19 cellular contexts compared by ENCODE assay signal in the genomic region with DNA sequence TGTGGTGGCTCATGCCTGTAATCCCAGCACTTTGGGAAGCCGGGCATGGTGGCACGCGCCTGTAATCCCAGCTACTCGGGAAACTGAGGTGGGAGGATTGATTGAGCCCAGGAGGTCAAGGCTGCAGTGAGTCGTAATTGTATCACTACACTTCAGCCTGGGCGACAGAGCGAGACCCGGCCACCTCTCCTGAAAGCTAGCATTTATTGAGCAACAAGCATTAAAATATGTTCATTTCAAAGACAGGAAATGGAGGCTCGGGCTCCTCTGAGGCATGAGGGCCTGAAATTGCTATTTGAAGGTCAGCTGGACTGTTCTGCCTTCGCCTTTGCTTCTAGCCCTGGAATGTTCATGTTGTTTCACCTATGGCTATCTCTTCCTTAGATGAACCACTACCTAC. TPM values are rescaled to one million over a fixed set of nuclear protein-coding genes. Genes with fewer than 3 reads are reported as not detected.
A peak's percentile ranks its signal among the peaks of the same experiment; 100 is the strongest.
DNase-seq lines count a peak whose midpoint lies in the region; TF ChIP-seq lines count a peak whose summit lies in the region.
"Had no signal": no experiment of that assay in that cellular context is flagged by ENCODE, and none has a peak within 500 bp of the region (broad histone marks: within the 10 kb centered on the region; RNA-seq: fewer than 3 reads in every experiment).

No MANE protein-coding gene starts in this region.

- H3K4me3 Mint-ChIP-seq in activated CD4-positive, alpha-beta T cell treated with anti-CD3 and anti-CD28 coated beads, Interleukin-2, amount 10 ng/mL, durations not matched to agents 7 days and 5 days = no peak overlapping the region
- H3K4me3 Mint-ChIP-seq: B cell; CD8-positive, alpha-beta T cell; IgD-negative memory B cell had no signal

- H3K4me1 Mint-ChIP-seq in activated CD4-positive, alpha-beta T cell treated with anti-CD3 and anti-CD28 coated beads, Interleukin-2, amount 10 ng/mL, durations not matched to agents 7 days and 5 days = no peaks in the 10 kb centered on the region
- H3K4me1 Mint-ChIP-seq: B cell had no signal

- H3K27me3 ChIP-seq in ACC112 (ENCODE audit: insufficient read depth, low read length) = no peaks in the 10 kb centered on the region

- no peak overlapping the region for H3K27ac Mint-ChIP-seq in activated CD4-positive, alpha-beta T cell treated with anti-CD3 and anti-CD28 coated beads, Interleukin-2, amount 10 ng/mL, durations not matched to agents 7 days and 5 days
- H3K27ac Mint-ChIP-seq: CD8-positive, alpha-beta T cell; IgD-negative memory B cell had no signal

- H3K4me1 ChIP-seq in ACC112 (ENCODE audit: control insufficient read depth, insufficient read depth, low read length, unreplicated experiment) = peaks cover 10% of the 10 kb centered on the region

- peak overlapping the region; percentile 63 for H3K27ac ChIP-seq in ACC112 (ENCODE audit: low read depth, low read length)
- H3K27ac ChIP-seq in RWPE1 = peak overlapping the region; percentile 28

- TF ChIP-seq CTCF in RWPE1 (conservative IDR thresholded peaks at IDR 0.05; ENCODE audit: low read depth) = no peak
- TF ChIP-seq CTCF in foreskin fibroblast (IDR thresholded peaks at IDR 0.05; ENCODE audit: low read depth, low read length) = no peak
- no peak for TF ChIP-seq CTCF in GM13976 (IDR thresholded peaks at IDR 0.05; ENCODE audit: borderline replicate concordance, control extremely low read depth, extremely low read depth, insufficient read depth, missing control alignments)

- H3K36me3 ChIP-seq in ACC112 (ENCODE audit: insufficient read depth, low read length) = no peaks in the 10 kb centered on the region

- CTCF ChIA-PET in RWPE1 (lab: Yijun Ruan, JAX) = interaction anchor here (0.6 to 0.9 kb wide), 2 partner anchors 38 to 302 kb away, joined by 3 read pairs; a partner anchor contains a TSS
- CTCF ChIA-PET in activated CD4-positive, alpha-beta T cell treated with anti-CD3 and anti-CD28 coated beads, Interleukin-2, amount 10 ng/mL, durations not matched to agents 7 days and 5 days (lab: Charles Lee) = no interaction called here

- DNase-seq in EL (peak; percentile 39), RWPE1 (ENCODE audit: low spot score) (no peak), foreskin fibroblast (peak; percentile 24 to 36), NCI-H510A (lab: John Stamatoyannopoulos, UW) (no peak), Kasumi-1 (lab: John Stamatoyannopoulos, UW) (no peak), GM13976 (ENCODE audit: low spot score) (no peak)
- DNase-seq in activated CD4-positive, alpha-beta T cell treated with anti-CD3 and anti-CD28 coated beads, Interleukin-2, amount 10 ng/mL, durations not matched to agents 7 days and 5 days = no peak
- DNase-seq: CD8-positive, alpha-beta T cell; H7; NCI-H1092 treated with DMSO at 0.1 percent for 48 hours; NCI-H1694; NCI-H446; NCI-H748 treated with DMSO at 0.1 percent for 48 hours; SIG-M5 had no signal

- H3K27me3 Mint-ChIP-seq in activated CD4-positive, alpha-beta T cell treated with anti-CD3 and anti-CD28 coated beads, Interleukin-2, amount 10 ng/mL, durations not matched to agents 7 days and 5 days = peaks cover 3% of the 10 kb centered on the region
- H3K27me3 Mint-ChIP-seq: B cell, IgD-negative memory B cell had no signal

- POLR2A ChIA-PET in RWPE1 (lab: Yijun Ruan, JAX; ENCODE audit: low non-redundant PET) = no interaction called here
- POLR2A ChIA-PET in activated CD4-positive, alpha-beta T cell treated with anti-CD3 and anti-CD28 coated beads, Interleukin-2, amount 10 ng/mL, durations not matched to agents 7 days and 5 days (lab: Charles Lee) = no interaction called here

- in situ Hi-C loops in GM13976 (cut with MboI; ENCODE audit: low sequenced_read_pairs, unreplicated experiment) = no loop called here

- H2AFZ ChIP-seq in ACC112 (ENCODE audit: low read length, unreplicated experiment) = no peak overlapping the region

- peaks cover 2% of the 10 kb centered on the region for H3K36me3 Mint-ChIP-seq in activated CD4-positive, alpha-beta T cell treated with anti-CD3 and anti-CD28 coated beads, Interleukin-2, amount 10 ng/mL, durations not matched to agents 7 days and 5 days (ENCODE audit: low read depth)

- no peaks in the 10 kb centered on the region for H3K9me3 Mint-ChIP-seq in activated CD4-positive, alpha-beta T cell treated with anti-CD3 and anti-CD28 coated beads, Interleukin-2, amount 10 ng/mL, durations not matched to agents 7 days and 5 days
- H3K9me3 Mint-ChIP-seq: CD8-positive, alpha-beta T cell; IgD-negative memory B cell had no signal

- H3K79me2 ChIP-seq in ACC112 (ENCODE audit: control insufficient read depth, insufficient read depth, low read length, unreplicated experiment) = no peaks in the 10 kb centered on the region

- H3K4me3 ChIP-seq in ACC112 (ENCODE audit: low read depth, low read length) (no peak overlapping the region), foreskin fibroblast (ENCODE audit: low read depth in 1 of 2, low read length in 2 of 2) (no peak overlapping the region)

RNA-seq across cellular contexts. Expression of a gene that starts 34.5 kb away (rescaled TPM):
- not detected for total RNA-seq in activated CD4-positive, alpha-beta T cell treated with anti-CD3 and anti-CD28 coated beads, Interleukin-2, amount 10 ng/mL, durations not matched to agents 7 days and 5 days
- total RNA-seq: A673; B cell; CD8-positive, alpha-beta T cell; Daoy; H7 had no signal

RNA-seq across cellular contexts. Expression of a gene that starts 35.7 kb away (rescaled TPM):
- total RNA-seq in activated CD4-positive, alpha-beta T cell treated with anti-CD3 and anti-CD28 coated beads, Interleukin-2, amount 10 ng/mL, durations not matched to agents 7 days and 5 days = 100 to 1,000 TPM; 156 to 177 TPM

RNA-seq across cellular contexts. Expression of a gene that starts 37.8 kb away (rescaled TPM):
- total RNA-seq in activated CD4-positive, alpha-beta T cell treated with anti-CD3 and anti-CD28 coated beads, Interleukin-2, amount 10 ng/mL, durations not matched to agents 7 days and 5 days = 100 to 1,000 TPM; 107 to 115 TPM

RNA-seq across cellular contexts. Expression of a gene that starts 50.5 kb away (rescaled TPM):
- total RNA-seq in activated CD4-positive, alpha-beta T cell treated with anti-CD3 and anti-CD28 coated beads, Interleukin-2, amount 10 ng/mL, durations not matched to agents 7 days and 5 days = 10 to 100 TPM; 15.5 to 19.3 TPM

Comparison
In these comparisons a context has a peak if more than half of its experiments do, and no peak if none do; other contexts are left out.
1. DNase-seq: peak in EL (single experiment) and foreskin fibroblast (2 of 2); none in RWPE1 (single experiment), NCI-H510A (single experiment), activated CD4-positive, alpha-beta T cell treated with anti-CD3 and anti-CD28 coated beads, Interleukin-2, amount 10 ng/mL, durations not matched to agents 7 days and 5 days (single experiment), Kasumi-1 (0 of 2) and GM13976 (single experiment).